Comparison of ENCODE assay signal across 26 cellular contexts in the genomic region with DNA sequence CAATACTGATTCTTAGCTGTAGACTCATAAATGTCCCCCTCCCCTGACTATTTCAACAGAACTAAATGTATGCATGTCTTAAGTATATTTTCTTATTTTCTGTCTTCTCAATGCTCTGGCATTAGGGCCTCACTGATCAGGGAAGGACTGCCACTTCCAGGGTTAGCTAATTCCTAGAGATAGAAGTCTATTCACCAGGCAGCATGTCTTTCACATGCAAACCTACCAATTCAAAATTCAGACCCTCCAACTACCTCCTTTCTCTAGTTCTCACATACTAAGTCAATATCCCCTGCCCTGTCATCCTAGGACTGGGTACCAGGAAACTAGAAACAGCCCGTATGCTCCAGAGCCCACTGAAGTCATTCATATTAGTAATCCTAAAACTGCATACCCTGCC.
"Had no signal": no experiment of that assay in that cellular context is flagged by ENCODE, and none has a peak within 500 bp of the region (broad histone marks: within the 10 kb centered on the region; RNA-seq: fewer than 3 reads in every experiment).

No MANE protein-coding gene starts in this region.

- H3K4me2 ChIP-seq: hepatocyte, smooth muscle cell had no signal

- H3K4me3 Mint-ChIP-seq: immature natural killer cell; natural killer cell; stimulated activated naive CD8-positive, alpha-beta T cell treated with anti-CD3 and anti-CD28 coated beads, Interleukin-15, Interleukin-2, amounts not matched to agents 100 ng/mL and 50 ng/mL, for 24 hours; type B pancreatic cell had no signal

- H3K9me3 ChIP-seq: heart right ventricle, left lung, lower lobe of right lung, ovary, right atrium auricular region, right lobe of liver, suprapubic skin, thoracic aorta, tibial artery, uterus had no signal

- H3K4me3 ChIP-seq: heart right ventricle, hepatocyte, left lung, lower lobe of right lung, ovary, right atrium auricular region, right lobe of liver, smooth muscle cell, suprapubic skin, thoracic aorta, tibial artery, uterus had no signal

- H3K36me3 ChIP-seq: ovary, uterus had no signal

- H3K27me3 ChIP-seq: heart right ventricle, hepatocyte, left lung, ovary, right atrium auricular region, right lobe of liver, suprapubic skin, tibial artery, uterus had no signal

- H3K79me2 ChIP-seq: hepatocyte had no signal

- ATAC-seq: heart right ventricle, left colon, left lung, lower lobe of right lung, natural killer cell, right lobe of liver had no signal

- DNase-seq: heart right ventricle; immature natural killer cell; kidney; left colon; left lung; lower lobe of right lung; mammary epithelial cell; mesenchymal stem cell; natural killer cell; ovary; right lobe of liver; stimulated activated CD4-positive, alpha-beta T cell treated with anti-CD3 and anti-CD28 coated beads, Interleukin-12 subunit alpha, Interleukin-12 subunit beta, amount 100 ng/mL, for 4 hours; stimulated activated CD4-positive, alpha-beta T cell treated with anti-CD3 and anti-CD28 coated beads, Interleukin-15, amount 100 ng/mL, for 24 hours; stimulated activated CD4-positive, alpha-beta T cell treated with anti-CD3 and anti-CD28 coated beads, Interleukin-2, amount 100 ng/mL, for 24 hours; stimulated activated CD4-positive, alpha-beta T cell treated with anti-CD3 and anti-CD28 coated beads, Interleukin-4, amount 100 ng/mL, for 1 hour; stimulated activated naive CD4-positive, alpha-beta T cell; tibial artery; uterus had no signal

- H3K27ac Mint-ChIP-seq: natural killer cell, type B pancreatic cell had no signal

- H3K9me3 Mint-ChIP-seq: immature natural killer cell; natural killer cell; stimulated activated naive CD8-positive, alpha-beta T cell treated with anti-CD3 and anti-CD28 coated beads, Interleukin-15, Interleukin-2, amounts not matched to agents 100 ng/mL and 50 ng/mL, for 24 hours; type B pancreatic cell had no signal

- H3K27me3 Mint-ChIP-seq: progenitor cell of endocrine pancreas; stimulated activated naive CD8-positive, alpha-beta T cell treated with anti-CD3 and anti-CD28 coated beads, Interleukin-15, Interleukin-2, amounts not matched to agents 100 ng/mL and 50 ng/mL, for 24 hours; type B pancreatic cell had no signal

- H3K4me1 ChIP-seq: heart right ventricle, left lung, lower lobe of right lung, right atrium auricular region, suprapubic skin, tibial artery, uterus had no signal

- H2AFZ ChIP-seq: hepatocyte had no signal

- H3K27ac ChIP-seq: heart right ventricle, hepatocyte, left lung, lower lobe of right lung, right atrium auricular region, right lobe of liver, suprapubic skin, thoracic aorta, tibial artery, uterus had no signal
